Comparison of ENCODE assay signal across 14 cellular contexts in genomic region chr15:70017796-70018195, GRCh38.
"Had no signal": no experiment of that assay in that cellular context is flagged by ENCODE, and none has a peak within 500 bp of the region (broad histone marks: within the 10 kb centered on the region; RNA-seq: fewer than 3 reads in every experiment).

No MANE protein-coding gene starts in this region.

- ATAC-seq: foreskin keratinocyte, right cardiac atrium had no signal

- H3K27ac ChIP-seq: dorsolateral prefrontal cortex, esophagus squamous epithelium, foreskin keratinocyte, neutrophil, suprapubic skin had no signal

- DNase-seq: activated naive CD8-positive, alpha-beta T cell treated with anti-CD3 and anti-CD28 coated beads for 36 hours; dorsolateral prefrontal cortex; esophagus squamous epithelium; foreskin keratinocyte; posterior cingulate gyrus; right cardiac atrium; stimulated activated CD4-positive, alpha-beta T cell treated with anti-CD3 and anti-CD28 coated beads, Interleukin-2, amount 100 ng/mL, for 24 hours; stimulated activated naive CD4-positive, alpha-beta T cell; T-helper 2 cell had no signal

- H3K4me3 ChIP-seq: dorsolateral prefrontal cortex, esophagus squamous epithelium, smooth muscle cell, suprapubic skin had no signal

- H3K36me3 ChIP-seq: esophagus squamous epithelium, neutrophil, suprapubic skin had no signal

- FAIRE-seq: endometrium had no signal

- H3K9me3 ChIP-seq: neutrophil, suprapubic skin had no signal

- H3K36me3 Mint-ChIP-seq: type B pancreatic cell had no signal

- H3K27ac Mint-ChIP-seq: activated naive CD8-positive, alpha-beta T cell treated with anti-CD3 and anti-CD28 coated beads for 36 hours; type B pancreatic cell had no signal

- H3K9me3 Mint-ChIP-seq: activated naive CD8-positive, alpha-beta T cell treated with anti-CD3 and anti-CD28 coated beads for 36 hours had no signal

- H3K4me3 Mint-ChIP-seq: activated naive CD8-positive, alpha-beta T cell treated with anti-CD3 and anti-CD28 coated beads for 36 hours; type B pancreatic cell had no signal
